Comparison of ENCODE assay signal across 15 cellular contexts in genomic region chr11:125180413-125181305, GRCh38. TPM values are rescaled to one million over a fixed set of nuclear protein-coding genes. Genes with fewer than 3 reads are reported as not detected.
DNase-seq lines count a peak whose midpoint lies in the region; ATAC-seq and TF ChIP-seq lines count a peak whose summit lies in the region.
"Had no signal": no experiment of that assay in that cellular context is flagged by ENCODE, and none has a peak within 500 bp of the region (broad histone marks: within the 10 kb centered on the region; RNA-seq: fewer than 3 reads in every experiment).

No MANE protein-coding gene starts in this region.

- in situ Hi-C loops in HAP-1 (cut with MboI; ENCODE audit: low sequenced_read_pairs), result no loop called here

- ATAC-seq in GM18517 (IDR thresholded peaks at IDR 0.05; ENCODE audit: unreplicated experiment), result peak; percentile 69
- peak; percentile 85 for ATAC-seq in HG03571 (IDR thresholded peaks at IDR 0.05; ENCODE audit: unreplicated experiment)
- ATAC-seq in stimulated activated naive CD8-positive, alpha-beta T cell treated with anti-CD3 and anti-CD28 coated beads, Interleukin-15, Interleukin-2, amounts not matched to agents 100 U/mL and 50 U/mL, for 24 hours, result no peak
- ATAC-seq in GM19023 (IDR thresholded peaks at IDR 0.05; ENCODE audit: unreplicated experiment), result no peak
- ATAC-seq: SK-N-SH treated with all-trans-retinoic acid at 6 μM for 48 hours had no signal

- H3K27me3 ChIP-seq in HAP-1 (ENCODE audit: low read depth), result no peaks in the 10 kb centered on the region

- H3K9me3 ChIP-seq in HAP-1, result no peaks in the 10 kb centered on the region
- H3K9me3 ChIP-seq: suprapubic skin had no signal

- H3K4me3 ChIP-seq in HAP-1, result no peak overlapping the region
- no peak overlapping the region for H3K4me3 ChIP-seq in fibroblast of the aortic adventitia (ENCODE audit: low read depth, low read length)
- H3K4me3 ChIP-seq: suprapubic skin had no signal

- TF ChIP-seq CTCF in fibroblast of the aortic adventitia (IDR thresholded peaks at IDR 0.05; ENCODE audit: insufficient read depth, low read length) (no peak), GM20000 (IDR thresholded peaks at IDR 0.05; ENCODE audit: extremely low read depth, missing control alignments) (no peak)

- no peaks in the 10 kb centered on the region for H3K36me3 ChIP-seq in HAP-1 (replicated peaks)
- H3K36me3 ChIP-seq: suprapubic skin had no signal

- peaks cover 17% of the 10 kb centered on the region for H3K4me1 ChIP-seq in HAP-1
- H3K4me1 ChIP-seq: suprapubic skin had no signal

- peak; percentile 15 to 23 for DNase-seq in HAP-1 (ENCODE audit: low spot score in 2 of 2)
- peak; percentile 51 for DNase-seq in fibroblast of the aortic adventitia (ENCODE audit: low read depth)
- no peak for DNase-seq in stimulated activated naive CD8-positive, alpha-beta T cell treated with anti-CD3 and anti-CD28 coated beads, Interleukin-15, Interleukin-2, amounts not matched to agents 100 U/mL and 50 U/mL, for 24 hours
- DNase-seq in GM20000 (ENCODE audit: low spot score), result no peak
- no peak for DNase-seq in NCI-H2227 treated with DMSO at 0.1 percent for 48 hours (lab: John Stamatoyannopoulos, UW)
- DNase-seq: activated CD4-positive, alpha-beta T cell treated with anti-CD3 and anti-CD28 coated beads, Interleukin-2, amount 10 ng/mL, durations not matched to agents 24 days and 14 days; DMS53; naive B cell; stimulated activated CD4-positive, alpha-beta T cell treated with anti-CD3 and anti-CD28 coated beads, Interleukin-4, amount 100 ng/mL, for 24 hours had no signal

RNA-seq across cellular contexts. Expression of gene PKNOX2, which starts 16.1 kb away (rescaled TPM):
- 2.0 and 8.6 TPM in 2 replicates for total RNA-seq in fibroblast of the aortic adventitia (ENCODE audit: low replicate concordance)
- total RNA-seq: activated CD4-positive, alpha-beta T cell treated with anti-CD3 and anti-CD28 coated beads, Interleukin-2, amount 10 ng/mL, durations not matched to agents 24 days and 14 days; NCI-H460 had no signal

Comparison
In these comparisons a context has a peak if more than half of its experiments do, and no peak if none do; other contexts are left out.
1. ATAC-seq: peak in GM18517 (single experiment) and HG03571 (single experiment); none in stimulated activated naive CD8-positive, alpha-beta T cell treated with anti-CD3 and anti-CD28 coated beads, Interleukin-15, Interleukin-2, amounts not matched to agents 100 U/mL and 50 U/mL, for 24 hours (single experiment) and GM19023 (single experiment).
2. DNase-seq: peak in HAP-1 (2 of 2) and fibroblast of the aortic adventitia (single experiment); none in stimulated activated naive CD8-positive, alpha-beta T cell treated with anti-CD3 and anti-CD28 coated beads, Interleukin-15, Interleukin-2, amounts not matched to agents 100 U/mL and 50 U/mL, for 24 hours (single experiment), GM20000 (single experiment) and NCI-H2227 treated with DMSO at 0.1 percent for 48 hours (single experiment).